ENCODE assay signal across 8 cellular contexts in the genomic region with DNA sequence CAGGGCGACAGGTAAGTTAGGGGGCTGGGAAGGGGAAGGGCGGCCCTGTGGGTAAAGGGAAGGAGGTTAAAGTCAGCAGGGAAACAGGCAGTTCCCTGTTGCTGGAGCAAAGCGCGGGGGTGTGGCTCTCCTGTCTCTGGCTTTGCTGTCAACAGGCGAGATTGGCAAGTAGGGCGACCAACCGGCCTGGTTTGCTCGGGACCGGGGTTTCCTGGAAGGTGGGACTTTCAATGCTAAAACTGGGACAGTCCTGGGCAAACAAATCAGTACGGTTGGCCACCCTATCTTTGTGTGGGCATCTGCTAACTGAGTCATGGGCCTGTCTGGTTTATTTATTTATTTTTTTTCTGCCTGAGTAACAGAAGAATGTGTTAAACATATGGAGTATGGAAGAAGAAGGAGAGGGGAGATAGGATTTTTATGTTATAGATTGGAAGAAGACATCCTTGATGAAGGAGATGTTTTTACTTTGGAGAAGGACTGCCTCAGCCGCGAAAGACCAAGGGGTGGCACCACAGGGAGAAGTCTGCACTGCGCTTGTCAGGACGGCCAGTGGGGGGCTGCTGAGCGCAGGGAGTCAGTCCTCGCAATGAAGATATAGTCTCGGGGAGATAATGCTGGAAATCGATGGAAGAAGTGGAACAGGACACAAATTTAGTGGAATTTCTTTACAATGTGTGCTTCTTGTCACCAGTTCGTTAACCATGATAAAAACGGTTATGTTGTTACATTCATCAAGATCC. TPM values are rescaled to one million over a fixed set of nuclear protein-coding genes. Genes with fewer than 3 reads are reported as not detected.
DNase-seq lines count a peak whose midpoint lies in the region; ATAC-seq and FAIRE-seq lines count a peak whose summit lies in the region.

No MANE protein-coding gene starts in this region.

- peak; percentile 74 for DNase-seq in AG08395 (ENCODE audit: low spot score)
- DNase-seq in NCI-H748 treated with DMSO at 0.1 percent for 48 hours (lab: John Stamatoyannopoulos, UW), result peak; percentile 14
- DNase-seq in activated naive CD4-positive, alpha-beta T cell treated with anti-CD3 and anti-CD28 coated beads, Interleukin-2, amount 50 U/mL, for 16 hours, result peak; percentile 51
- DNase-seq in globus pallidus (ENCODE audit: low spot score), result peak; percentile 41
- DNase-seq in neuronal stem cell (ENCODE audit: low spot score), result peak; percentile 68
- peak; percentile 81 for DNase-seq in urothelium cell line (ENCODE audit: low spot score)

- peak overlapping the region; percentile 87 for H2BK12ac ChIP-seq in neuronal stem cell (ENCODE audit: low read length)

- H3K9me3 ChIP-seq in neuronal stem cell (replicated peaks in 1 of 2; ENCODE audit: control insufficient read depth in 2 of 2, insufficient read depth in 1 of 2, low read depth in 1 of 2, low read length in 2 of 2), result no peaks in the 10 kb centered on the region

- H3K4ac ChIP-seq in neuronal stem cell (ENCODE audit: low read length), result no peak overlapping the region

- H3K4me1 ChIP-seq in neuronal stem cell (ENCODE audit: control insufficient read depth in 2 of 2, insufficient read depth in 1 of 2, low read depth in 1 of 2, low read length in 2 of 2), result peaks cover 3% of the 10 kb centered on the region in 2 donors

- no peak overlapping the region for H3K23ac ChIP-seq in neuronal stem cell (ENCODE audit: low read depth, low read length, poor library complexity)

- peak; percentile 35 for FAIRE-seq in urothelium cell line (lab: Jason Lieb, UNC)

- no CpG with 5 or more reads among the region's 20 CpGs for WGBS in neuronal stem cell (ENCODE audit: extremely low coverage in 2 of 2, insufficient read length in 2 of 2, insufficient replicate concordance in 1 of 2), 2 donors

- no peak overlapping the region for H3K27ac ChIP-seq in neuronal stem cell (replicated peaks; ENCODE audit: low read length)

- no peak overlapping the region for H3K4me3 ChIP-seq in neuronal stem cell (ENCODE audit: low read length in 2 of 2)

- H2BK120ac ChIP-seq in neuronal stem cell (ENCODE audit: low read depth, low read length), result no peak overlapping the region

- no peak overlapping the region for H2BK15ac ChIP-seq in neuronal stem cell (ENCODE audit: low read length)

- no peak overlapping the region for H3K14ac ChIP-seq in neuronal stem cell (ENCODE audit: low read length)

- no peaks in the 10 kb centered on the region for H3K36me3 ChIP-seq in neuronal stem cell (replicated peaks in 1 of 2; ENCODE audit: control insufficient read depth in 2 of 2, insufficient read depth in 2 of 2, low read length in 2 of 2)

- H4K8ac ChIP-seq in neuronal stem cell (ENCODE audit: low read depth, low read length), result no peak overlapping the region

- H3K27me3 ChIP-seq in neuronal stem cell (ENCODE audit: control insufficient read depth in 3 of 3, insufficient read depth in 3 of 3, low read depth in 1 of 3, low read length in 3 of 3), result no peaks in the 10 kb centered on the region

- H3K18ac ChIP-seq in neuronal stem cell (ENCODE audit: low read length), result peak overlapping the region; percentile 46

- no peak overlapping the region for H2BK5ac ChIP-seq in neuronal stem cell (ENCODE audit: low read length)

- H3K4me2 ChIP-seq in neuronal stem cell (ENCODE audit: insufficient read depth, low read length, poor library complexity, severe bottlenecking), result peak overlapping the region; percentile 26

- no peak overlapping the region for H4K91ac ChIP-seq in neuronal stem cell (ENCODE audit: low read depth, low read length, poor library complexity)

- no peaks in the 10 kb centered on the region for H3K79me1 ChIP-seq in neuronal stem cell (ENCODE audit: low read depth, low read length)

- no peak overlapping the region for H2AK5ac ChIP-seq in neuronal stem cell (ENCODE audit: low read depth, low read length)

- H3K9ac ChIP-seq in neuronal stem cell (ENCODE audit: low read depth, low read length, poor library complexity), result no peak overlapping the region

- peak overlapping the region; percentile 9 for H2AFZ ChIP-seq in neuronal stem cell (ENCODE audit: low read length)

- peak; percentile 50 for ATAC-seq in GM18519 (IDR thresholded peaks at IDR 0.05; ENCODE audit: low FRiP score, unreplicated experiment)
- peak; percentile 57 for ATAC-seq in HG03064 (IDR thresholded peaks at IDR 0.05; ENCODE audit: low read depth, unreplicated experiment)

RNA-seq across cellular contexts. Expression of a gene that starts 43.4 kb away (rescaled TPM):
- polyA plus RNA-seq in neuronal stem cell (2013, experiment 1 of 2), result not detected
- polyA plus RNA-seq in neuronal stem cell (2013, experiment 2 of 2), result not detected

Comparison
In these comparisons a context has a peak if more than half of its experiments do, and no peak if none do; other contexts are left out.
1. DNase-seq: peak in every context shown above with its lines; median percentile 81 in urothelium cell line; 74 in AG08395; 68 in neuronal stem cell; 51 in activated naive CD4-positive, alpha-beta T cell treated with anti-CD3 and anti-CD28 coated beads, Interleukin-2, amount 50 U/mL, for 16 hours; 41 in globus pallidus; 14 in NCI-H748 treated with DMSO at 0.1 percent for 48 hours.